ENCODE assay signal across 14 cellular contexts in the genomic region with DNA sequence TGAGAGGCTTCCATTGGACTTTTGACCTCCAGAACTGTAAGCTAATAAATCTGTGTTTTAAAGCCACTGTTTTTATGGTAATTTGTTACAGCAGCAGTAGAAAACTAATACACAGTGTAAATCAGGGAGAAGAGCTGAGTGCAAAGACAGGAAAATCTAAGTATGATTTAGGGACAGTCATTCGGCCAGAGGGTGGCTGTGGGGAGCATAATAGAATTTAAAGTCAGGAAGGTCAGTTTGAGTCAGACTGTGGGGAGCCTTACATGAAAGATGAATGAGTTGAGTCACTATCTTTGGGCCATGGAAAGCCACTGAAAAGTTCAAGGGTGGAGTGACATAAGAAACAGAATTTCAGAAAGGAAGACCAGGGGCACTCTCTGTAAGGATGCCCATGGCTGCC. TPM values are rescaled to one million over a fixed set of nuclear protein-coding genes. Genes with fewer than 3 reads are reported as not detected.
DNase-seq lines count a peak whose midpoint lies in the region; ATAC-seq and TF ChIP-seq lines count a peak whose summit lies in the region.
"Had no signal": no experiment of that assay in that cellular context is flagged by ENCODE, and none has a peak within 500 bp of the region (broad histone marks: within the 10 kb centered on the region; RNA-seq: fewer than 3 reads in every experiment).

No MANE protein-coding gene starts in this region.

- H3K9me2 ChIP-seq in GM23338 (ENCODE audit: insufficient read depth) = 0 out of 2 replicates have a peak, but pooled peaks cover 3% of the 10 kb centered on the region

- no peak for TF ChIP-seq CTCF in GM23338 (conservative IDR thresholded peaks at IDR 0.05; ENCODE audit: low read depth in 2 of 2)

- peak; percentile 92 to 97 for ATAC-seq in activated naive CD4-positive, alpha-beta T cell treated with anti-CD3 and anti-CD28 coated beads, Interleukin-2, amount 50 U/mL, for 72 hours
- ATAC-seq in GM23338 (no peak), HG03558 (IDR thresholded peaks at IDR 0.05; ENCODE audit: extremely low read depth, unreplicated experiment) (peak; percentile 52)
- ATAC-seq in stimulated activated effector memory CD8-positive, alpha-beta T cell treated with anti-CD3 and anti-CD28 coated beads, Interleukin-12 subunit alpha, Interleukin-12 subunit beta, amount 100 ng/mL, for 72 hours = peak; percentile 96

- peaks cover 32% of the 10 kb centered on the region for H3K4me1 Mint-ChIP-seq in GM23338
- H3K4me1 Mint-ChIP-seq in stimulated activated effector memory CD8-positive, alpha-beta T cell treated with anti-CD3 and anti-CD28 coated beads, Interleukin-12 subunit alpha, Interleukin-12 subunit beta, amount 100 ng/mL, for 72 hours = peaks cover 18% of the 10 kb centered on the region

- H3F3A ChIP-seq in GM23338 (replicated peaks; ENCODE audit: low read depth) = no peaks in the 10 kb centered on the region; the same call in 1 of the 2 replicates

- peaks cover 36% of the 10 kb centered on the region for H3K4me1 ChIP-seq in GM23338 (ENCODE audit: insufficient read depth)
- H3K4me1 ChIP-seq: vagina had no signal

- H3K27me3 Mint-ChIP-seq in GM23338 (ENCODE audit: insufficient read depth, low read depth, poor library complexity) = peaks cover 2% of the 10 kb centered on the region

- no peaks in the 10 kb centered on the region for H3K36me3 ChIP-seq in GM23338 (ENCODE audit: insufficient read depth)
- H3K36me3 ChIP-seq: vagina had no signal

- no peak overlapping the region for H3K27ac Mint-ChIP-seq in activated naive CD4-positive, alpha-beta T cell treated with anti-CD3 and anti-CD28 coated beads, Interleukin-2, amount 50 U/mL, for 72 hours
- H3K27ac Mint-ChIP-seq in GM23338 = peak overlapping the region; percentile 33; the same call in 1 of the 2 replicates
- H3K27ac Mint-ChIP-seq in stimulated activated effector memory CD8-positive, alpha-beta T cell treated with anti-CD3 and anti-CD28 coated beads, Interleukin-12 subunit alpha, Interleukin-12 subunit beta, amount 100 ng/mL, for 72 hours = no peak overlapping the region

- DNase-seq in activated naive CD4-positive, alpha-beta T cell treated with anti-CD3 and anti-CD28 coated beads, Interleukin-2, amount 50 U/mL, for 72 hours (ENCODE audit: low spot score in 2 of 2) = peak in 1 of 2 donors; percentile 10
- no peak for DNase-seq in activated naive CD4-positive, alpha-beta T cell treated with anti-CD3 and anti-CD28 coated beads, Interleukin-2, amount 50 U/mL, for 16 hours
- no peak for DNase-seq in GM23338 (ENCODE audit: low spot score)
- DNase-seq in stimulated activated effector memory CD8-positive, alpha-beta T cell treated with anti-CD3 and anti-CD28 coated beads, Interleukin-12 subunit alpha, Interleukin-12 subunit beta, amount 100 ng/mL, for 72 hours (ENCODE audit: low spot score in 2 of 2) = peak in 1 of 2 donors; percentile 56
- no peak for DNase-seq in DMS153 treated with DMSO at 0.1 percent for 48 hours (lab: John Stamatoyannopoulos, UW; ENCODE audit: unreplicated experiment)
- DNase-seq in stimulated activated naive CD4-positive, alpha-beta T cell treated with Interleukin-2 at 50 U/mL for 16 hours (lab: John Stamatoyannopoulos, UW) = no peak
- no peak for DNase-seq in NCI-H524 treated with DMSO at 0.1 percent for 48 hours (lab: John Stamatoyannopoulos, UW)
- DNase-seq: activated CD8-positive, alpha-beta memory T cell treated with anti-CD3 and anti-CD28 coated beads, Interleukin-2, amount 50 U/mL, for 4 hours; dermis blood vessel endothelial cell; DMS 273 treated with DMSO at 0.1 percent for 48 hours; MM.1S; NCI-H446 treated with DMSO at 0.1 percent for 48 hours had no signal

- H3K27me3 ChIP-seq in GM23338 (ENCODE audit: insufficient read depth) = no peaks in the 10 kb centered on the region
- H3K27me3 ChIP-seq: vagina had no signal

- H3K79me2 ChIP-seq in GM23338 (replicated peaks; ENCODE audit: insufficient read depth) = no peaks in the 10 kb centered on the region

- no peaks in the 10 kb centered on the region for H3K9me3 Mint-ChIP-seq in activated naive CD4-positive, alpha-beta T cell treated with anti-CD3 and anti-CD28 coated beads, Interleukin-2, amount 50 U/mL, for 72 hours
- H3K9me3 Mint-ChIP-seq in GM23338 = no peaks in the 10 kb centered on the region; the same call in 2 of the 3 replicates
- H3K9me3 Mint-ChIP-seq in stimulated activated effector memory CD8-positive, alpha-beta T cell treated with anti-CD3 and anti-CD28 coated beads, Interleukin-12 subunit alpha, Interleukin-12 subunit beta, amount 100 ng/mL, for 72 hours = no peaks in the 10 kb centered on the region

- no peak overlapping the region for H3K27ac ChIP-seq in GM23338 (ENCODE audit: low read depth)
- H3K27ac ChIP-seq: vagina had no signal

- no peak overlapping the region for H3K4me3 ChIP-seq in GM23338
- H3K4me3 ChIP-seq: vagina had no signal

- peak overlapping the region; percentile 80; the same call in 1 of the 2 replicates for H2AFZ ChIP-seq in GM23338

- H3K36me3 Mint-ChIP-seq in activated naive CD4-positive, alpha-beta T cell treated with anti-CD3 and anti-CD28 coated beads, Interleukin-2, amount 50 U/mL, for 72 hours = no peaks in the 10 kb centered on the region
- no peaks in the 10 kb centered on the region for H3K36me3 Mint-ChIP-seq in GM23338 (ENCODE audit: low read depth)
- no peaks in the 10 kb centered on the region for H3K36me3 Mint-ChIP-seq in stimulated activated effector memory CD8-positive, alpha-beta T cell treated with anti-CD3 and anti-CD28 coated beads, Interleukin-12 subunit alpha, Interleukin-12 subunit beta, amount 100 ng/mL, for 72 hours

- no peaks in the 10 kb centered on the region for H4K20me1 ChIP-seq in GM23338 (replicated peaks; ENCODE audit: insufficient read depth)

- no peak overlapping the region for H3K4me3 Mint-ChIP-seq in GM23338
- no peak overlapping the region for H3K4me3 Mint-ChIP-seq in stimulated activated effector memory CD8-positive, alpha-beta T cell treated with anti-CD3 and anti-CD28 coated beads, Interleukin-12 subunit alpha, Interleukin-12 subunit beta, amount 100 ng/mL, for 72 hours

- H3K4me2 ChIP-seq in GM23338 = no peak overlapping the region

TF ChIP-seq in GM23338, 12 proteins besides CTCF, POLR2A, EP300 and RAD21 (continues in another document):
- TF ChIP-seq JUNB (IDR thresholded peaks at IDR 0.05; ENCODE audit: unreplicated experiment) (no peak), CREB1 (CRISPR knock-in tag; IDR thresholded peaks at IDR 0.05; ENCODE audit: low read depth) (no peak), ZNF331 (CRISPR knock-in tag; IDR thresholded peaks at IDR 0.05; ENCODE audit: low read depth) (no peak), NANOG (IDR thresholded peaks at IDR 0.05; ENCODE audit: borderline replicate concordance) (no peak), POLR2AphosphoS5 (IDR thresholded peaks at IDR 0.05; ENCODE audit: low read depth) (no peak)

RNA-seq across cellular contexts. Expression of a gene that starts 52.4 kb away (rescaled TPM):
- 10 to 100 TPM in 1 of 2 donors, 1 to 10 TPM in 1; 9.9 to 11.2 TPM for total RNA-seq in activated naive CD4-positive, alpha-beta T cell treated with anti-CD3 and anti-CD28 coated beads, Interleukin-2, amount 50 U/mL, for 72 hours
- 27.5 and 28.4 TPM in 2 replicates for total RNA-seq in GM23338 (2014; rRNA removed; shearing (Covaris generic))
- 20.1 and 23.2 TPM in 2 replicates for polyA plus RNA-seq in GM23338 (2016; fragmentation: Nextera tagmentation; extraction: Ambion mirVana)
